22 cellular contexts compared by ENCODE assay signal in the genomic region with DNA sequence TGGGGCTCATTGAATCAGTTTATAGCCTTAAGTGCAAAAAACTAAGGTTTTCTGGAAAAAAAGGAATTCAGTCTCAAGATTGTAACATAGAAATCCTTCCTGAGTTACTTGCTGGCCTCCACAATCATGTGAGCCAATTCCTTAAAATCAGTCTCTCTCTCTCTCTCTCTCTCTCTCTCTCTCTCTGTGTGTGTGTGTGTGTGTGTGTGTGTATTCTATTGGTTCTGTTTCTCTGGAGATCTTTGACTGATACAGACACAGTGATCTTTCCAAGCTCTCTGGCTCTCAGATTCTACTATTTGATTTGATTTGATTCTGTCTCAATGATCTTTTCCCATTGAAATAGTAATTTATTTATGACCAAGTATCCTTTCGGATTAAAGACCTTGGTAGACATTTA.
"Had no signal": no experiment of that assay in that cellular context is flagged by ENCODE, and none has a peak within 500 bp of the region (broad histone marks: within the 10 kb centered on the region; RNA-seq: fewer than 3 reads in every experiment).

No MANE protein-coding gene starts in this region.

- ATAC-seq: left ventricle myocardium superior; naive thymus-derived CD4-positive, alpha-beta T cell; sciatic nerve; stimulated activated effector memory CD8-positive, alpha-beta T cell treated with anti-CD3 and anti-CD28 coated beads, Interleukin-12 subunit alpha, Interleukin-12 subunit beta, amount 100 ng/mL, for 72 hours; upper lobe of right lung had no signal

- H3K36me3 ChIP-seq: brain microvascular endothelial cell, esophagus squamous epithelium, neural progenitor cell, stomach, thoracic aorta, upper lobe of right lung had no signal

- H3K36me3 Mint-ChIP-seq: activated naive CD8-positive, alpha-beta T cell treated with anti-CD3 and anti-CD28 coated beads, Interleukin-2, amount 10 ng/mL, durations not matched to agents 7 days and 5 days; memory B cell; naive thymus-derived CD4-positive, alpha-beta T cell; neural progenitor cell; stimulated activated effector memory CD8-positive, alpha-beta T cell treated with anti-CD3 and anti-CD28 coated beads, Interleukin-12 subunit alpha, Interleukin-12 subunit beta, amount 100 ng/mL, for 72 hours had no signal

- H3K4me1 ChIP-seq: stomach, upper lobe of right lung had no signal

- DNase-seq: activated CD4-positive, alpha-beta T cell treated with anti-CD3 and anti-CD28 coated beads, Interleukin-2, amount 50 U/mL, for 48 hours; activated naive CD4-positive, alpha-beta T cell; activated naive CD8-positive, alpha-beta T cell treated with anti-CD3 and anti-CD28 coated beads, Interleukin-2, amount 10 ng/mL, durations not matched to agents 7 days and 5 days; amygdala; brain microvascular endothelial cell; central memory CD4-positive, alpha-beta T cell; esophagus squamous epithelium; head of caudate nucleus; left ventricle myocardium superior; naive thymus-derived CD4-positive, alpha-beta T cell; stimulated activated CD4-positive, alpha-beta T cell treated with anti-CD3 and anti-CD28 coated beads, Interleukin-4, amount 100 ng/mL, for 24 hours; stomach; SW 1271; T-helper 2 cell; upper lobe of right lung had no signal

- H3K4me2 ChIP-seq: neural progenitor cell had no signal

- H3K27ac Mint-ChIP-seq: activated naive CD8-positive, alpha-beta T cell treated with anti-CD3 and anti-CD28 coated beads, Interleukin-2, amount 10 ng/mL, durations not matched to agents 7 days and 5 days; memory B cell; naive thymus-derived CD4-positive, alpha-beta T cell; neural progenitor cell; stimulated activated effector memory CD8-positive, alpha-beta T cell treated with anti-CD3 and anti-CD28 coated beads, Interleukin-12 subunit alpha, Interleukin-12 subunit beta, amount 100 ng/mL, for 72 hours had no signal

- H3K9me3 ChIP-seq: esophagus squamous epithelium, stomach, thoracic aorta, upper lobe of right lung had no signal

- H3K4me3 Mint-ChIP-seq: activated naive CD8-positive, alpha-beta T cell treated with anti-CD3 and anti-CD28 coated beads, Interleukin-2, amount 10 ng/mL, durations not matched to agents 7 days and 5 days; memory B cell; naive thymus-derived CD4-positive, alpha-beta T cell; neural progenitor cell; stimulated activated effector memory CD8-positive, alpha-beta T cell treated with anti-CD3 and anti-CD28 coated beads, Interleukin-12 subunit alpha, Interleukin-12 subunit beta, amount 100 ng/mL, for 72 hours had no signal

- H3K4me1 Mint-ChIP-seq: activated naive CD8-positive, alpha-beta T cell treated with anti-CD3 and anti-CD28 coated beads, Interleukin-2, amount 10 ng/mL, durations not matched to agents 7 days and 5 days; memory B cell; naive thymus-derived CD4-positive, alpha-beta T cell; stimulated activated effector memory CD8-positive, alpha-beta T cell treated with anti-CD3 and anti-CD28 coated beads, Interleukin-12 subunit alpha, Interleukin-12 subunit beta, amount 100 ng/mL, for 72 hours had no signal

- H3K27me3 ChIP-seq: brain microvascular endothelial cell, esophagus squamous epithelium, neural progenitor cell, stomach, upper lobe of right lung had no signal

- H3K27ac ChIP-seq: brain microvascular endothelial cell, coronary artery, esophagus squamous epithelium, neural progenitor cell, stomach, thoracic aorta, upper lobe of right lung, VCaP had no signal

- H3K9ac ChIP-seq: neural progenitor cell had no signal

- H2AFZ ChIP-seq: neural progenitor cell had no signal

- H3K4me3 ChIP-seq: coronary artery, esophagus squamous epithelium, neural progenitor cell, stomach, thoracic aorta, upper lobe of right lung had no signal

- H3K9me3 Mint-ChIP-seq: activated naive CD8-positive, alpha-beta T cell treated with anti-CD3 and anti-CD28 coated beads, Interleukin-2, amount 10 ng/mL, durations not matched to agents 7 days and 5 days; memory B cell; neural progenitor cell; stimulated activated effector memory CD8-positive, alpha-beta T cell treated with anti-CD3 and anti-CD28 coated beads, Interleukin-12 subunit alpha, Interleukin-12 subunit beta, amount 100 ng/mL, for 72 hours had no signal
